In genomic region chr6:150273457-150274309, GRCh38 we compare ENCODE assay signal across 1 cellular context.
A peak's percentile ranks its signal among the peaks of the same experiment; 100 is the strongest.
TF ChIP-seq lines count a peak whose summit lies in the region.

No MANE protein-coding gene starts in this region.

TF ChIP-seq in K562, 482 proteins besides CTCF, POLR2A, EP300 and RAD21 (continued from another document and continues in another):
- TF ChIP-seq BCLAF1 (IDR thresholded peaks at IDR 0.05; ENCODE audit: borderline replicate concordance in 1 of 2, control insufficient read depth in 1 of 2, low read depth in 2 of 2, low read length in 1 of 2) (no peak), KAT7 (CRISPR knock-in tag; IDR thresholded peaks at IDR 0.05; ENCODE audit: borderline replicate concordance) (0 out of 2 replicates have a peak, but pooled peaks have one; percentile 67), MAFG (tag; conservative IDR thresholded peaks at IDR 0.05) (no peak), MCM5 (IDR thresholded peaks at IDR 0.05; ENCODE audit: low read depth) (no peak), AFF4 (CRISPR knock-in tag; IDR thresholded peaks at IDR 0.05) (0 out of 2 replicates have a peak, but pooled peaks have one; percentile 50), TOE1 (IDR thresholded peaks at IDR 0.05; ENCODE audit: borderline replicate concordance) (no peak), TOE1 (CRISPR knock-in tag; IDR thresholded peaks at IDR 0.05; ENCODE audit: borderline replicate concordance, low read depth) (no peak), ZNF324 (CRISPR knock-in tag; IDR thresholded peaks at IDR 0.05) (no peak), ZFP1 (CRISPR knock-in tag; IDR thresholded peaks at IDR 0.05) (no peak), CTBP1 (IDR thresholded peaks at IDR 0.05; ENCODE audit: borderline replicate concordance) (peak; percentile 36; the same call in 1 of the 2 replicates), ZNF282 (CRISPR knock-in tag; IDR thresholded peaks at IDR 0.05) (no peak), ZBTB17 (CRISPR knock-in tag; IDR thresholded peaks at IDR 0.05) (no peak), TFAM (CRISPR knock-in tag; conservative IDR thresholded peaks at IDR 0.05) (no peak), STAT5B (CRISPR knock-in tag; IDR thresholded peaks at IDR 0.05) (no peak), TEAD4 (IDR thresholded peaks at IDR 0.05; ENCODE audit: low read length) (peak; percentile 52; the same call in 1 of the 2 replicates), TEAD4 (CRISPR knock-in tag; IDR thresholded peaks at IDR 0.05; ENCODE audit: borderline replicate concordance) (no peak), RHOXF2B (CRISPR knock-in tag; conservative IDR thresholded peaks at IDR 0.05) (no peak; the same call in 1 of the 2 replicates), RB1 (IDR thresholded peaks at IDR 0.05; ENCODE audit: low read depth) (no peak), ZZZ3 (IDR thresholded peaks at IDR 0.05) (no peak), ILF3 (IDR thresholded peaks at IDR 0.05; ENCODE audit: borderline replicate concordance) (no peak), FUS (optimal IDR thresholded peaks at IDR 0.05; ENCODE audit: low read depth, low read length) (no peak), MYC (IDR thresholded peaks at IDR 0.05; ENCODE audit: low read depth, low read length) (no peak), MYC (CRISPR knock-in tag; IDR thresholded peaks at IDR 0.05; ENCODE audit: borderline replicate concordance, low read depth) (peak; percentile 59; the same call in 1 of the 2 replicates), NUFIP1 (IDR thresholded peaks at IDR 0.05; ENCODE audit: partially characterized antibody) (no peak), BRF1 (IDR thresholded peaks at IDR 0.05; ENCODE audit: borderline replicate concordance, extremely low read depth, insufficient read length) (no peak), ZNF551 (CRISPR knock-in tag; IDR thresholded peaks at IDR 0.05) (no peak), ATF4 (CRISPR knock-in tag; IDR thresholded peaks at IDR 0.05) (no peak), ZNF79 (CRISPR knock-in tag; IDR thresholded peaks at IDR 0.05; ENCODE audit: low read depth) (0 out of 2 replicates have a peak, but pooled peaks have one; percentile 14), RERE (CRISPR knock-in tag; IDR thresholded peaks at IDR 0.05; ENCODE audit: borderline replicate concordance) (no peak), HDAC3 (IDR thresholded peaks at IDR 0.05; ENCODE audit: borderline replicate concordance, partially characterized antibody) (no peak), NR2C1 (IDR thresholded peaks at IDR 0.05) (no peak), NR2C1 (tag; IDR thresholded peaks at IDR 0.05) (peak; percentile 30; the same call in 1 of the 2 replicates), FOXJ2 (tag; IDR thresholded peaks at IDR 0.05) (no peak), VEZF1 (CRISPR knock-in tag; IDR thresholded peaks at IDR 0.05) (no peak)
